In the genomic region with DNA sequence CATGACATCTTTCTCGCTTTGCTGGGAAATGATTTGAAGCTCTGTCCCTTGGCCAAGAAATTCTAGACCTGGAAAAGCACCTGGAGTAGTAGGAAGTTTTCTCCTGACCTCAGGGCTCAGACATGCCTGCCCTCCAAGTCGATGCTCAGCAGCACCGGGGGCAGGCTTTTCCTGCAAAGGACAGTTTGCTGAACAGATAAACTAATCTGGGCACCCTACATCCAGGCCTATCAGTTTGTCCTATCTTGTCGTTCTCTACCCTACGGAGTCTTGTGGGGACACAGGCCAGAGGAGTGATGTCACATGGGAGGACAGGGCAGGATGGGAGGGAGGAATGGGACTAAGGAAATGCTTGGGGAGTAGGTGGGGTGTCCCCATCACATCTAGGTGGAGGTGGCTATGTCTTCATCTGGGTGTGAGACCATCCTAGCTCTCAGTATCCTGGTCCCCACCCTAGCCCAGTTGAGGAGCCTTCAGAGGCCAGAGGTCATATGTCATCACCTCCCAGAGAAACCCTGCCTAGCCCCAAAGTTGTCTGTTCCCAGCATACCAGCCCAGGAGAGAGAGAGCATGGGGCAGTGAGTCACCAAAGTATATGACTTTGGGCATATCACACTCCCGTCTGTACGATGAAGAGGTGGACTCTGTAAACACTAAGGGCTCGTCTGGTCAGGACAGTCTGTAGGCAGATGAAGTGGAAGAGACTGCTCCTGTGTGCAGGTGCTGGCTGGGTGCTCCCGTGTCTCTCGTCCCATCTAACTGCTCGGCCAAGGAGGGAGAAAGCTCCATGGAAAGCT, we compare ENCODE assay signal across 18 cellular contexts. TPM values are rescaled to one million over a fixed set of nuclear protein-coding genes. Genes with fewer than 3 reads are reported as not detected.
A peak's percentile ranks its signal among the peaks of the same experiment; 100 is the strongest.
DNase-seq lines count a peak whose midpoint lies in the region; ATAC-seq and TF ChIP-seq lines count a peak whose summit lies in the region.
"Had no signal": no experiment of that assay in that cellular context is flagged by ENCODE, and none has a peak within 500 bp of the region (broad histone marks: within the 10 kb centered on the region; RNA-seq: fewer than 3 reads in every experiment).

No MANE protein-coding gene starts in this region.

- peaks cover 68% of the 10 kb centered on the region for H3K4me1 ChIP-seq in OCI-LY1 (ENCODE audit: insufficient read depth, low read length, severe bottlenecking)
- H3K4me1 ChIP-seq in esophagus muscularis mucosa, result peaks cover 34 to 43% (median 39%) of the 10 kb centered on the region in 4 donors
- peaks cover 22% of the 10 kb centered on the region for H3K4me1 ChIP-seq in smooth muscle cell (ENCODE audit: low read depth)

- H3K27me3 ChIP-seq in OCI-LY1 (ENCODE audit: insufficient read depth, low read length) (no peaks in the 10 kb centered on the region), esophagus muscularis mucosa (peaks cover 0 to 4% (median 0%) of the 10 kb centered on the region in 4 donors), smooth muscle cell (ENCODE audit: low read depth) (no peaks in the 10 kb centered on the region)

- TF ChIP-seq CTCF in OCI-LY1 (IDR thresholded peaks at IDR 0.05; ENCODE audit: low read length) (no peak), esophagus muscularis mucosa (IDR thresholded peaks at IDR 0.05) (no peak), smooth muscle cell (IDR thresholded peaks at IDR 0.05; ENCODE audit: borderline replicate concordance, insufficient read depth, poor library complexity, severe bottlenecking) (no peak), Calu3 (IDR thresholded peaks at IDR 0.05; ENCODE audit: unreplicated experiment) (no peak)

- no peaks in the 10 kb centered on the region for H3K9me3 Mint-ChIP-seq in Calu3 (ENCODE audit: low read depth, unreplicated experiment)

- 96% methylated on average over 11 of the region's 11 CpGs for WGBS in esophagus muscularis mucosa
- 65% methylated on average over 11 of the region's 11 CpGs for WGBS in smooth muscle cell (ENCODE audit: low lambda C conversion rate)

- H3F3A ChIP-seq in OCI-LY1 (ENCODE audit: insufficient read depth, low read length) (no peaks in the 10 kb centered on the region), smooth muscle cell (ENCODE audit: low read depth) (peaks cover 13% of the 10 kb centered on the region)

- intact Hi-C loops in esophagus muscularis mucosa (cut with DNase I), result no loop called here
- intact Hi-C loops in Calu3 (cut with micrococcal nuclease; ENCODE audit: unreplicated experiment), result no loop called here

- H3K4me2 ChIP-seq in OCI-LY1 (ENCODE audit: low read length), result no peak overlapping the region
- no peak overlapping the region for H3K4me2 ChIP-seq in smooth muscle cell
- H3K4me2 ChIP-seq: KMS-11 had no signal

- no peaks in the 10 kb centered on the region for H3K36me3 ChIP-seq in OCI-LY1 (ENCODE audit: insufficient read depth, low read length)
- H3K36me3 ChIP-seq in esophagus muscularis mucosa, result no peaks in the 10 kb centered on the region
- no peaks in the 10 kb centered on the region for H3K36me3 ChIP-seq in smooth muscle cell (ENCODE audit: low read depth)

- no peaks in the 10 kb centered on the region for H3K27me3 Mint-ChIP-seq in Calu3 (ENCODE audit: unreplicated experiment)

- H3K9me2 ChIP-seq in OCI-LY1 (ENCODE audit: low read depth, low read length), result no peaks in the 10 kb centered on the region

- H3K36me3 Mint-ChIP-seq in Calu3 (ENCODE audit: insufficient read depth, unreplicated experiment), result no peaks in the 10 kb centered on the region
- H3K36me3 Mint-ChIP-seq: mesothelial cell of epicardium had no signal

- no peak overlapping the region for H3K4me3 Mint-ChIP-seq in Calu3 (ENCODE audit: low read depth, unreplicated experiment)
- H3K4me3 Mint-ChIP-seq: mesothelial cell of epicardium had no signal

- no peak overlapping the region for H3K27ac Mint-ChIP-seq in Calu3 (ENCODE audit: unreplicated experiment)
- H3K27ac Mint-ChIP-seq: mesothelial cell of epicardium had no signal

- CTCF ChIA-PET in Calu3 (lab: Charles Lee), result no interaction called here

- peak overlapping the region; percentile 6 for H3K27ac ChIP-seq in OCI-LY1 (ENCODE audit: low read depth, low read length, poor library complexity, severe bottlenecking)
- peak overlapping the region; percentile 76 to 91 (median 80) for H3K27ac ChIP-seq in esophagus muscularis mucosa (replicated peaks in 1 of 4)
- H3K27ac ChIP-seq in smooth muscle cell (ENCODE audit: low read depth), result peak overlapping the region; percentile 82
- H3K27ac ChIP-seq: 22Rv1, C4-2B, KMS-11 had no signal

- TF ChIP-seq POLR2A in esophagus muscularis mucosa (IDR thresholded peaks at IDR 0.05; ENCODE audit: low read depth), result no peak

- DNase-seq in DMS53 (lab: John Stamatoyannopoulos, UW) (peak; percentile 48), DMS53 treated with DMSO at 0.1 percent for 48 hours (lab: John Stamatoyannopoulos, UW; ENCODE audit: unreplicated experiment) (no peak), esophagus muscularis mucosa (ENCODE audit: extremely low spot score) (no peak), smooth muscle cell (lab: John Stamatoyannopoulos, UW; ENCODE audit: unreplicated experiment) (no peak), Calu3 (no peak), NCI-H446 treated with DMSO at 0.1 percent for 48 hours (lab: John Stamatoyannopoulos, UW) (no peak)
- DNase-seq: activated gamma-delta T cell treated with Interleukin-2 at 50 U/mL for 16 hours, cerebellar nuclear complex, NCI-H1092, NCI-H2081, NCI-H524 treated with DMSO at 0.1 percent for 48 hours, SIG-M5 had no signal

- H3K4me3 ChIP-seq in OCI-LY1 (ENCODE audit: low read depth, low read length, poor library complexity, severe bottlenecking), result no peak overlapping the region
- H3K4me3 ChIP-seq in esophagus muscularis mucosa, result no peak overlapping the region
- H3K4me3 ChIP-seq in smooth muscle cell, result no peak overlapping the region

- BruUV-seq in Calu3 (replicated peaks; lab: Mats Ljungman, UMichigan), result no TSS peak

- H2AFZ ChIP-seq in OCI-LY1 (ENCODE audit: low read length) (no peak overlapping the region), smooth muscle cell (ENCODE audit: low read depth) (no peak overlapping the region)

- TF ChIP-seq EP300 in esophagus muscularis mucosa (IDR thresholded peaks at IDR 0.05), result no peak

- H4K20me1 ChIP-seq in OCI-LY1 (ENCODE audit: insufficient read depth, low read length), result no peaks in the 10 kb centered on the region
- H4K20me1 ChIP-seq in smooth muscle cell (ENCODE audit: low read depth), result no peaks in the 10 kb centered on the region

- H3K9ac ChIP-seq in OCI-LY1 (ENCODE audit: low read length) (no peak overlapping the region), smooth muscle cell (ENCODE audit: low read depth) (no peak overlapping the region)
- H3K9ac ChIP-seq: KMS-11 had no signal

- no peak for ATAC-seq in esophagus mucosa

- H3K79me2 ChIP-seq in OCI-LY1 (ENCODE audit: insufficient read depth, low read length), result no peaks in the 10 kb centered on the region
- no peaks in the 10 kb centered on the region for H3K79me2 ChIP-seq in smooth muscle cell (ENCODE audit: low read depth)

- H3K9me3 ChIP-seq in OCI-LY1 (ENCODE audit: low read length), result no peaks in the 10 kb centered on the region
- H3K9me3 ChIP-seq in esophagus muscularis mucosa, result no peaks in the 10 kb centered on the region
- no peaks in the 10 kb centered on the region for H3K9me3 ChIP-seq in smooth muscle cell (replicated peaks; ENCODE audit: low read depth)

- no peaks in the 10 kb centered on the region for H3K4me1 Mint-ChIP-seq in Calu3 (ENCODE audit: low read depth, unreplicated experiment)

RNA-seq across cellular contexts. Expression of gene FCHSD2, which starts 18.1 kb away (rescaled TPM):
- 10 to 100 TPM; 20.4 to 42.4 (median 26.4) TPM for total RNA-seq in esophagus muscularis mucosa
- 14.6 and 18.3 TPM in 2 replicates for total RNA-seq in smooth muscle cell
- 18.8 and 24.3 TPM in 2 replicates for polyA plus RNA-seq in smooth muscle cell
- 16.2 and 16.4 TPM in 2 replicates for total RNA-seq in Calu3 (2022)
- 7.3 TPM for total RNA-seq in esophagus mucosa

RNA-seq across cellular contexts. Expression of gene P2RY2, which starts 57.9 kb away (rescaled TPM):
- total RNA-seq in esophagus muscularis mucosa, result under 1 TPM in 3 of 4 donors, not detected in 1; 0.32 to 0.83 (median 0.52) TPM
- total RNA-seq in smooth muscle cell, result 0.99 and 5.8 TPM in 2 replicates
- polyA plus RNA-seq in smooth muscle cell, result 1.9 TPM in 1 of 2 replicates, not detected in the other
- 1.6 and 2.3 TPM in 2 replicates for total RNA-seq in Calu3 (2022)
- total RNA-seq in esophagus mucosa, result 44.3 TPM

Comparison
In these comparisons a context has a peak if more than half of its experiments do, and no peak if none do; other contexts are left out.
1. H3K27ac ChIP-seq: peak in every context shown above with its lines; median percentile 82 in smooth muscle cell; 80 in esophagus muscularis mucosa; 6 in OCI-LY1.